Comparison of ENCODE assay signal across 21 cellular contexts in genomic region chr17:48619821-48620496, GRCh38. TPM values are rescaled to one million over a fixed set of nuclear protein-coding genes. Genes with fewer than 3 reads are reported as not detected.
DNase-seq lines count a peak whose midpoint lies in the region; ATAC-seq and TF ChIP-seq lines count a peak whose summit lies in the region.
"Had no signal": no experiment of that assay in that cellular context is flagged by ENCODE, and none has a peak within 500 bp of the region (broad histone marks: within the 10 kb centered on the region; RNA-seq: fewer than 3 reads in every experiment).

No MANE protein-coding gene starts in this region.

- H3K9me3 ChIP-seq in NT2/D1 (ENCODE audit: insufficient read depth, low read length) (peaks cover 7% of the 10 kb centered on the region; the same call in 1 of the 2 replicates), hepatocyte (ENCODE audit: low read depth) (no peaks in the 10 kb centered on the region)
- H3K9me3 ChIP-seq: BE2C, heart right ventricle, pancreas, tibial artery had no signal

- no peak overlapping the region for H3K9ac ChIP-seq in NT2/D1 (ENCODE audit: insufficient read length, low read depth)

- TF ChIP-seq CTCF in hepatocyte (IDR thresholded peaks at IDR 0.05; ENCODE audit: poor library complexity) (no peak), nephron progenitor cell (IDR thresholded peaks at IDR 0.05) (no peak)

- H3K4me3 ChIP-seq in NT2/D1 (ENCODE audit: insufficient read length, low read depth): peak overlapping the region; percentile 13
- no peak overlapping the region for H3K4me3 ChIP-seq in hepatocyte
- H3K4me3 ChIP-seq: GM12878, heart right ventricle, pancreas, SK-N-MC, tibial artery had no signal

- H4K20me1 ChIP-seq in hepatocyte (ENCODE audit: insufficient read depth, poor library complexity, severe bottlenecking): no peaks in the 10 kb centered on the region

- 16% methylated on average over 33 of the region's 33 CpGs for WGBS in hepatocyte (ENCODE audit: low lambda C conversion rate, missing lambda C conversion rate)

- H3K36me3 Mint-ChIP-seq in nephron progenitor cell (ENCODE audit: low read depth): peaks cover 47% of the 10 kb centered on the region

- H3K4me2 ChIP-seq in hepatocyte: peak overlapping the region; percentile 74

- peak; percentile 74 for DNase-seq in ELF-1 (ENCODE audit: low read depth, low spot score)
- no peak for DNase-seq in NT2/D1 (ENCODE audit: low read depth, low spot score)
- no peak for DNase-seq in hepatocyte (ENCODE audit: low spot score)
- peak; percentile 50 for DNase-seq in nephron progenitor cell
- no peak for DNase-seq in activated effector memory CD4-positive, alpha-beta T cell treated with anti-CD3 and anti-CD28 coated beads, Interleukin-2, amount 50 U/mL, for 16 hours
- no peak for DNase-seq in NCI-H2171 (lab: John Stamatoyannopoulos, UW)
- DNase-seq: activated CD4-positive, alpha-beta T cell treated with anti-CD3 and anti-CD28 coated beads, Interleukin-2, amount 50 U/mL, for 1 hour; BE2C; caudate nucleus; effector memory CD4-positive, alpha-beta T cell; GDM1; heart right ventricle; NCI-H748 treated with DMSO at 0.1 percent for 48 hours; pancreas; tibial artery had no signal

- H2AFZ ChIP-seq in hepatocyte: no peak overlapping the region

- no peaks in the 10 kb centered on the region for H3K9me2 ChIP-seq in hepatocyte (replicated peaks; ENCODE audit: insufficient read depth)

- peaks cover 13% of the 10 kb centered on the region for H3K4me1 ChIP-seq in NT2/D1 (ENCODE audit: insufficient read depth, insufficient read length)
- peaks cover 9% of the 10 kb centered on the region for H3K4me1 ChIP-seq in hepatocyte (ENCODE audit: insufficient read depth)
- H3K4me1 ChIP-seq: BE2C had no signal

- H3K27ac Mint-ChIP-seq in nephron progenitor cell: peak overlapping the region; percentile 100

- H3K79me2 ChIP-seq in hepatocyte: no peaks in the 10 kb centered on the region

- peak overlapping the region; percentile 99 for H3K4me3 Mint-ChIP-seq in nephron progenitor cell

- H3K27me3 ChIP-seq in NT2/D1 (ENCODE audit: insufficient read depth, insufficient read length): peaks cover 100% of the 10 kb centered on the region
- peaks cover 96% of the 10 kb centered on the region for H3K27me3 ChIP-seq in hepatocyte

- peaks cover 78% of the 10 kb centered on the region for H3K4me1 Mint-ChIP-seq in nephron progenitor cell

- H3K27me3 Mint-ChIP-seq in nephron progenitor cell (ENCODE audit: low read depth, poor library complexity): peaks cover 21% of the 10 kb centered on the region

- H3K9me3 Mint-ChIP-seq in nephron progenitor cell: no peaks in the 10 kb centered on the region

- H3K36me3 ChIP-seq in NT2/D1 (ENCODE audit: insufficient read depth, insufficient read length, low read length) (no peaks in the 10 kb centered on the region), hepatocyte (replicated peaks; ENCODE audit: insufficient read depth, low read depth) (no peaks in the 10 kb centered on the region)
- H3K36me3 ChIP-seq: BE2C, pancreas, tibial artery had no signal

- H3K27ac ChIP-seq in hepatocyte: no peak overlapping the region
- H3K27ac ChIP-seq: heart right ventricle, pancreas, SK-N-MC, tibial artery had no signal

- no peak for ATAC-seq in GM21390 (IDR thresholded peaks at IDR 0.05; ENCODE audit: unreplicated experiment)
- no peak for ATAC-seq in HG02870 (IDR thresholded peaks at IDR 0.05; ENCODE audit: unreplicated experiment)
- ATAC-seq: GM12878, heart right ventricle had no signal

RNA-seq across cellular contexts. Expression of gene HOXB8, which starts 4.9 kb away (rescaled TPM):
- 0.57 and 1.6 TPM in 2 replicates for total RNA-seq in hepatocyte
- 0.31 and 1.3 TPM in 2 replicates for polyA plus RNA-seq in hepatocyte
- polyA plus RNA-seq: GM12878, heart right ventricle, keratinocyte had no signal

RNA-seq across cellular contexts. Expression of gene HOXB9, which starts 6.2 kb away (rescaled TPM):
- total RNA-seq in hepatocyte: 1.5 and 2.1 TPM in 2 replicates
- 0.73 and 2.5 TPM in 2 replicates for polyA plus RNA-seq in hepatocyte
- total RNA-seq: fibroblast of lung, heart right ventricle had no signal
- polyA plus RNA-seq: fibroblast of lung, heart right ventricle, pancreas had no signal

RNA-seq across cellular contexts. Expression of gene HOXB7, which starts 9.1 kb away (rescaled TPM):
- 4.1 and 6.7 TPM in 2 replicates for total RNA-seq in hepatocyte
- polyA plus RNA-seq in hepatocyte: 13.7 and 15.9 TPM in 2 replicates

RNA-seq across cellular contexts. Expression of gene HOXB6, which starts 15.2 kb away (rescaled TPM):
- total RNA-seq in hepatocyte: 4.1 and 4.8 TPM in 2 replicates
- 7.7 and 12.9 TPM in 2 replicates for polyA plus RNA-seq in hepatocyte

RNA-seq across cellular contexts. Expression of gene HOXB5, which starts 26.4 kb away (rescaled TPM):
- total RNA-seq in hepatocyte: 0.27 and 0.36 TPM in 2 replicates
- polyA plus RNA-seq in hepatocyte: 3.3 and 4.4 TPM in 2 replicates
- total RNA-seq: GM12878 had no signal
- polyA plus RNA-seq: GM12878, keratinocyte had no signal

Comparison
In these comparisons a context has a peak if more than half of its experiments do, and no peak if none do; other contexts are left out.
1. DNase-seq: peak in ELF-1 (single experiment) and nephron progenitor cell (single experiment); none in NT2/D1 (single experiment), hepatocyte (single experiment), activated effector memory CD4-positive, alpha-beta T cell treated with anti-CD3 and anti-CD28 coated beads, Interleukin-2, amount 50 U/mL, for 16 hours (single experiment) and NCI-H2171 (single experiment).